Comparison of ENCODE assay signal across 1 cellular context in the genomic region with DNA sequence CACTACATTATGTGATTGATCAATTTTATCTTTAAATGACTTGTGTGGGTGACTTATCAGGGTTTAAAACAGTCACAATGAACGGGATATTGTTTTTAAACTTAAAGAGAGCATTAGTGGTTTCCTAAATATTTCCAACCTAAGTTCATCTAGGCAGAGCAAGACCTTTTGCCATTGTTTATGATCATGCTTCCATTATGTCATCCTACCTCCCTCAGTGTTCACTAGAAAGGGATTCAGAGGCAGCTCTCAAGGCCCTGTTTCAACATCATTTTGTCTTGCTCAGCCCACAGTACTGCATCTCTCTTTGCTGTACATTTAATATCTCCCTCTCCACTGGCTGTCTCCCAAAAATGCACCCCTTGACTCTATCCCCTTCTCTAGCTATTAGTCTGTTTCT.
TF ChIP-seq lines count a peak whose summit lies in the region.

No MANE protein-coding gene starts in this region.

TF ChIP-seq in IMR-90, 13 proteins besides CTCF, POLR2A, EP300 and RAD21 (continued from another document):
- TF ChIP-seq CEBPB (IDR thresholded peaks at IDR 0.05; ENCODE audit: low read depth, low read length): peak; percentile 18; the same call in 1 of the 2 replicates
- TF ChIP-seq NFE2L2 (IDR thresholded peaks at IDR 0.05; ENCODE audit: low read depth, low read length): no peak
